In the genomic region with DNA sequence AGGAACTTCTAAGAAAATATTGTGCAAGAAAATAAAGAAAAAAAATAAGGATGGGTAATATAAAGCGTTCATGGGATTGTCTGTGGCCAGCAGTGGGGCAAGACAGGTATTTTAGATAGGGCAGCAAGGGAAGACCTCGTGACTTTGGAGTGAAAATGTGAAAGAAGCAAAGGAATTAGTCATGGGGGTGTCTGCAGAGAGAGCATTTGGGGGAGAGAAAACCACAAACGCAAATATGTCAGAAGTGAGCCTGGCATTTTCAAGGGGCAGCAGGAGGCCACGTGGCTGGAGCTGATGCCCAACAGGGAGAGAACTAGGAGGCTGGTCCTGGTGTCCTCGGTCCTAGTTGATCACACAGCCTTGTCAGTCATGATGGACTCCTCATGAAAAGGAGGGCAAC, we compare ENCODE assay signal across 27 cellular contexts. TPM values are rescaled to one million over a fixed set of nuclear protein-coding genes. Genes with fewer than 3 reads are reported as not detected.
DNase-seq lines count a peak whose midpoint lies in the region; ATAC-seq and FAIRE-seq lines count a peak whose summit lies in the region.
"Had no signal": no experiment of that assay in that cellular context is flagged by ENCODE, and none has a peak within 500 bp of the region (broad histone marks: within the 10 kb centered on the region; RNA-seq: fewer than 3 reads in every experiment).

No MANE protein-coding gene starts in this region.

- DNase-seq in activated naive CD8-positive, alpha-beta T cell treated with anti-CD3 and anti-CD28 coated beads, Interleukin-2, amount 50 U/mL, for 24 hours, result no peak
- DNase-seq in activated naive CD8-positive, alpha-beta T cell treated with anti-CD3 and anti-CD28 coated beads for 36 hours, result no peak
- DNase-seq in RCC 7860 (ENCODE audit: low spot score) (peak; percentile 4), left lobe of liver (ENCODE audit: low spot score) (no peak), middle frontal gyrus (ENCODE audit: extremely low spot score, low spot score) (no peak), G401 (ENCODE audit: low spot score) (no peak), dedifferentiated amniotic fluid mesenchymal stem cell (ENCODE audit: extremely low spot score) (no peak)
- DNase-seq: activated CD8-positive, alpha-beta T cell treated with anti-CD3 and anti-CD28 coated beads for 36 hours; activated naive CD4-positive, alpha-beta T cell; activated T-cell treated with anti-CD3 and anti-CD28 coated beads for 4 hours; anterior cingulate cortex; C1 segment of cervical spinal cord; effector CD4-positive, alpha-beta T cell; foreskin melanocyte; H7; hypothalamus; mucosa of descending colon; NCI-H1436 treated with DMSO at 0.1 percent for 48 hours; NCI-H524; RPMI8226; stimulated activated naive CD4-positive, alpha-beta T cell; transverse colon had no signal

- in situ Hi-C loops in G401 (cut with HindIII; ENCODE audit: low sequenced_read_pairs), result no loop called here

- H3K27ac Mint-ChIP-seq in activated naive CD8-positive, alpha-beta T cell treated with anti-CD3 and anti-CD28 coated beads, Interleukin-2, amount 50 U/mL, for 24 hours, result peak overlapping the region; percentile 52
- no peak overlapping the region for H3K27ac Mint-ChIP-seq in activated naive CD8-positive, alpha-beta T cell treated with anti-CD3 and anti-CD28 coated beads for 36 hours
- H3K27ac Mint-ChIP-seq in dendritic cell treated with granulocyte-macrophage colony-stimulating factor and Interleukin-4, amounts not matched to agents 40 ng/mL and 50 ng/mL, for 4 days, result peak overlapping the region; percentile 48
- H3K27ac Mint-ChIP-seq: activated CD8-positive, alpha-beta T cell treated with anti-CD3 and anti-CD28 coated beads for 36 hours; WTC11 had no signal

- H3K36me3 Mint-ChIP-seq in activated naive CD8-positive, alpha-beta T cell treated with anti-CD3 and anti-CD28 coated beads, Interleukin-2, amount 50 U/mL, for 24 hours (ENCODE audit: low read depth), result peaks cover 18% of the 10 kb centered on the region
- H3K36me3 Mint-ChIP-seq in activated naive CD8-positive, alpha-beta T cell treated with anti-CD3 and anti-CD28 coated beads for 36 hours, result peaks cover 4% of the 10 kb centered on the region
- H3K36me3 Mint-ChIP-seq in dendritic cell treated with granulocyte-macrophage colony-stimulating factor and Interleukin-4, amounts not matched to agents 40 ng/mL and 50 ng/mL, for 4 days (ENCODE audit: low read depth), result peaks cover 42% of the 10 kb centered on the region
- H3K36me3 Mint-ChIP-seq: WTC11 had no signal

- peaks cover 19% of the 10 kb centered on the region for H3K9me3 Mint-ChIP-seq in activated naive CD8-positive, alpha-beta T cell treated with anti-CD3 and anti-CD28 coated beads, Interleukin-2, amount 50 U/mL, for 24 hours
- H3K9me3 Mint-ChIP-seq in activated naive CD8-positive, alpha-beta T cell treated with anti-CD3 and anti-CD28 coated beads for 36 hours, result peaks cover 7% of the 10 kb centered on the region
- H3K9me3 Mint-ChIP-seq in dendritic cell treated with granulocyte-macrophage colony-stimulating factor and Interleukin-4, amounts not matched to agents 40 ng/mL and 50 ng/mL, for 4 days, result peaks cover 8% of the 10 kb centered on the region

- ATAC-seq in activated naive CD8-positive, alpha-beta T cell treated with anti-CD3 and anti-CD28 coated beads, Interleukin-2, amount 50 U/mL, for 24 hours, result no peak
- ATAC-seq in left lobe of liver, result no peak
- ATAC-seq: activated CD8-positive, alpha-beta T cell treated with anti-CD3 and anti-CD28 coated beads for 36 hours; mucosa of descending colon; WTC11 had no signal

- no peaks in the 10 kb centered on the region for H3K27me3 Mint-ChIP-seq in activated naive CD8-positive, alpha-beta T cell treated with anti-CD3 and anti-CD28 coated beads, Interleukin-2, amount 50 U/mL, for 24 hours
- no peaks in the 10 kb centered on the region for H3K27me3 Mint-ChIP-seq in activated naive CD8-positive, alpha-beta T cell treated with anti-CD3 and anti-CD28 coated beads for 36 hours
- H3K27me3 Mint-ChIP-seq in dendritic cell treated with granulocyte-macrophage colony-stimulating factor and Interleukin-4, amounts not matched to agents 40 ng/mL and 50 ng/mL, for 4 days, result no peaks in the 10 kb centered on the region
- H3K27me3 Mint-ChIP-seq: activated CD8-positive, alpha-beta T cell treated with anti-CD3 and anti-CD28 coated beads for 36 hours had no signal

- no peak overlapping the region for H3K4me3 Mint-ChIP-seq in activated naive CD8-positive, alpha-beta T cell treated with anti-CD3 and anti-CD28 coated beads, Interleukin-2, amount 50 U/mL, for 24 hours
- H3K4me3 Mint-ChIP-seq in activated naive CD8-positive, alpha-beta T cell treated with anti-CD3 and anti-CD28 coated beads for 36 hours, result no peak overlapping the region
- no peak overlapping the region for H3K4me3 Mint-ChIP-seq in dendritic cell treated with granulocyte-macrophage colony-stimulating factor and Interleukin-4, amounts not matched to agents 40 ng/mL and 50 ng/mL, for 4 days
- H3K4me3 Mint-ChIP-seq: activated CD8-positive, alpha-beta T cell treated with anti-CD3 and anti-CD28 coated beads for 36 hours; central memory CD8-positive, alpha-beta T cell; WTC11 had no signal

- peaks cover 28% of the 10 kb centered on the region for H3K4me1 Mint-ChIP-seq in activated naive CD8-positive, alpha-beta T cell treated with anti-CD3 and anti-CD28 coated beads, Interleukin-2, amount 50 U/mL, for 24 hours
- peaks cover 16% of the 10 kb centered on the region for H3K4me1 Mint-ChIP-seq in activated naive CD8-positive, alpha-beta T cell treated with anti-CD3 and anti-CD28 coated beads for 36 hours
- peaks cover 49% of the 10 kb centered on the region for H3K4me1 Mint-ChIP-seq in dendritic cell treated with granulocyte-macrophage colony-stimulating factor and Interleukin-4, amounts not matched to agents 40 ng/mL and 50 ng/mL, for 4 days (ENCODE audit: low read depth)

- no peak for FAIRE-seq in RCC 7860 (lab: Jason Lieb, UNC)
- FAIRE-seq: D721Med had no signal

- intact Hi-C loops in dendritic cell treated with granulocyte-macrophage colony-stimulating factor and Interleukin-4, amounts not matched to agents 40 ng/mL and 50 ng/mL, for 4 days (cut with micrococcal nuclease), result no loop called here

RNA-seq across cellular contexts. Expression of a gene that starts 31.1 kb away (rescaled TPM):
- total RNA-seq in activated naive CD8-positive, alpha-beta T cell treated with anti-CD3 and anti-CD28 coated beads for 36 hours, result 1 to 10 TPM; 1.1 to 1.9 TPM
- total RNA-seq in left lobe of liver, result 0.68 TPM
- total RNA-seq in G401 (2014; rRNA removed; shearing (Covaris generic)), result not detected in 2 replicates
- total RNA-seq: pulmonary artery endothelial cell had no signal
